In genomic region chr9:135617991-135618411, GRCh38 we compare ENCODE assay signal across 34 cellular contexts. TPM values are rescaled to one million over a fixed set of nuclear protein-coding genes. Genes with fewer than 3 reads are reported as not detected.
"Had no signal": no experiment of that assay in that cellular context is flagged by ENCODE, and none has a peak within 500 bp of the region (broad histone marks: within the 10 kb centered on the region; RNA-seq: fewer than 3 reads in every experiment).

No MANE protein-coding gene starts in this region.

- H3K36me3 ChIP-seq: brain microvascular endothelial cell, gastrocnemius medialis had no signal

- DNase-seq: activated CD4-positive, alpha-beta memory T cell treated with anti-CD3 and anti-CD28 coated beads, Interleukin-2, amount 10 ng/mL, durations not matched to agents 7 days and 5 days; activated CD4-positive, alpha-beta T cell treated with anti-CD3 and anti-CD28 coated beads for 36 hours; activated CD4-positive, alpha-beta T cell treated with anti-CD3 and anti-CD28 coated beads, Interleukin-2, amount 10 ng/mL, durations not matched to agents 24 days and 14 days; activated CD4-positive, alpha-beta T cell treated with anti-CD3 and anti-CD28 coated beads, Interleukin-2, amount 50 U/mL, for 4 hours; activated CD4-positive, CD25-positive, alpha-beta regulatory T cell; activated CD4-positive, CD25-positive, alpha-beta regulatory T cell treated with anti-CD3 and anti-CD28 coated beads, Interleukin-2, amount 50 U/mL, for 72 hours; activated CD8-positive, alpha-beta memory T cell treated with anti-CD3 and anti-CD28 coated beads, Interleukin-2, amount 50 U/mL, for 48 hours; activated effector memory CD4-positive, alpha-beta T cell treated with Interleukin-2 at 50 U/mL for 16 hours; activated gamma-delta T cell treated with Interleukin-2 at 50 U/mL for 16 hours; activated naive CD4-positive, alpha-beta T cell treated with anti-CD3 and anti-CD28 coated beads, Interleukin-2, amount 50 U/mL, for 16 hours; activated naive CD4-positive, alpha-beta T cell treated with Interleukin-2 at 50 U/mL for 16 hours; activated T-cell treated with anti-CD3 and anti-CD28 coated beads for 4 hours; activated T-cell treated with anti-CD3 and anti-CD28 coated beads, Interleukin-2, amount 50 U/mL, for 4 hours; amniotic stem cell; anterior cingulate cortex; brain microvascular endothelial cell; dorsolateral prefrontal cortex; effector memory CD4-positive, alpha-beta T cell; endodermal cell; foreskin keratinocyte; gastrocnemius medialis; glutamatergic neuron; T-helper 1 cell; T-helper 17 cell; T1000 had no signal

- FAIRE-seq: astrocyte, bronchial epithelial cell had no signal

- H3K4me3 ChIP-seq: coronary artery, dorsolateral prefrontal cortex, gastrocnemius medialis had no signal

- ATAC-seq: activated CD4-positive, alpha-beta T cell treated with anti-CD3 and anti-CD28 coated beads for 36 hours; activated T-cell treated with anti-CD3 and anti-CD28 coated beads, Interleukin-2, amount 50 U/mL, for 4 hours; activated T-helper 17 cell treated with anti-CD3 and anti-CD28 coated beads, Interleukin-2, amount 50 U/mL, for 72 hours; esophagus mucosa; foreskin keratinocyte; gastrocnemius medialis; T-helper 17 cell had no signal

- H3K27ac ChIP-seq: brain microvascular endothelial cell, coronary artery, dorsolateral prefrontal cortex, foreskin keratinocyte, gastrocnemius medialis had no signal

- H3K4me1 ChIP-seq: foreskin keratinocyte, gastrocnemius medialis had no signal

- H3K9me3 ChIP-seq: gastrocnemius medialis had no signal

- H3K27me3 ChIP-seq: brain microvascular endothelial cell, foreskin keratinocyte had no signal

RNA-seq across cellular contexts. Expression of gene GLT6D1, which starts 21.3 kb away (rescaled TPM):
- total RNA-seq: activated CD4-positive, alpha-beta memory T cell treated with anti-CD3 and anti-CD28 coated beads, Interleukin-2, amount 10 ng/mL, durations not matched to agents 7 days and 5 days; activated CD4-positive, alpha-beta T cell treated with anti-CD3 and anti-CD28 coated beads for 36 hours; activated CD4-positive, alpha-beta T cell treated with anti-CD3 and anti-CD28 coated beads, Interleukin-2, amount 10 ng/mL, durations not matched to agents 24 days and 14 days; activated T-cell treated with anti-CD3 and anti-CD28 coated beads, Interleukin-2, amount 50 U/mL, for 4 hours; activated T-helper 17 cell treated with anti-CD3 and anti-CD28 coated beads, Interleukin-2, amount 50 U/mL, for 72 hours; astrocyte; bronchial epithelial cell; cardiac septum; cerebellum; dorsolateral prefrontal cortex; epithelial cell of proximal tubule; esophagus mucosa; foreskin keratinocyte; gastrocnemius medialis; T-helper 17 cell had no signal
- polyA plus RNA-seq: adipose tissue, foreskin keratinocyte had no signal

RNA-seq across cellular contexts. Expression of gene LCN9, which starts 45.1 kb away (rescaled TPM):
- total RNA-seq: activated CD4-positive, alpha-beta memory T cell treated with anti-CD3 and anti-CD28 coated beads, Interleukin-2, amount 10 ng/mL, durations not matched to agents 7 days and 5 days; activated CD4-positive, alpha-beta T cell treated with anti-CD3 and anti-CD28 coated beads for 36 hours; activated CD4-positive, alpha-beta T cell treated with anti-CD3 and anti-CD28 coated beads, Interleukin-2, amount 10 ng/mL, durations not matched to agents 24 days and 14 days; activated T-cell treated with anti-CD3 and anti-CD28 coated beads, Interleukin-2, amount 50 U/mL, for 4 hours; activated T-helper 17 cell treated with anti-CD3 and anti-CD28 coated beads, Interleukin-2, amount 50 U/mL, for 72 hours; bronchial epithelial cell; cardiac septum; cerebellum; epithelial cell of proximal tubule; esophagus mucosa; foreskin keratinocyte; gastrocnemius medialis; T-helper 17 cell had no signal
- polyA plus RNA-seq: foreskin keratinocyte had no signal

RNA-seq across cellular contexts. Expression of gene PAEP, which starts 56.4 kb away (rescaled TPM):
- total RNA-seq: activated CD4-positive, alpha-beta memory T cell treated with anti-CD3 and anti-CD28 coated beads, Interleukin-2, amount 10 ng/mL, durations not matched to agents 7 days and 5 days; activated CD4-positive, alpha-beta T cell treated with anti-CD3 and anti-CD28 coated beads for 36 hours; activated CD4-positive, alpha-beta T cell treated with anti-CD3 and anti-CD28 coated beads, Interleukin-2, amount 10 ng/mL, durations not matched to agents 24 days and 14 days; activated T-cell treated with anti-CD3 and anti-CD28 coated beads, Interleukin-2, amount 50 U/mL, for 4 hours; activated T-helper 17 cell treated with anti-CD3 and anti-CD28 coated beads, Interleukin-2, amount 50 U/mL, for 72 hours; bronchial epithelial cell; cardiac septum; cerebellum; dorsolateral prefrontal cortex; endodermal cell; epithelial cell of proximal tubule; esophagus mucosa; foreskin keratinocyte; gastrocnemius medialis; T-helper 17 cell had no signal
- polyA plus RNA-seq: adipose tissue, foreskin keratinocyte had no signal
